In the genomic region with DNA sequence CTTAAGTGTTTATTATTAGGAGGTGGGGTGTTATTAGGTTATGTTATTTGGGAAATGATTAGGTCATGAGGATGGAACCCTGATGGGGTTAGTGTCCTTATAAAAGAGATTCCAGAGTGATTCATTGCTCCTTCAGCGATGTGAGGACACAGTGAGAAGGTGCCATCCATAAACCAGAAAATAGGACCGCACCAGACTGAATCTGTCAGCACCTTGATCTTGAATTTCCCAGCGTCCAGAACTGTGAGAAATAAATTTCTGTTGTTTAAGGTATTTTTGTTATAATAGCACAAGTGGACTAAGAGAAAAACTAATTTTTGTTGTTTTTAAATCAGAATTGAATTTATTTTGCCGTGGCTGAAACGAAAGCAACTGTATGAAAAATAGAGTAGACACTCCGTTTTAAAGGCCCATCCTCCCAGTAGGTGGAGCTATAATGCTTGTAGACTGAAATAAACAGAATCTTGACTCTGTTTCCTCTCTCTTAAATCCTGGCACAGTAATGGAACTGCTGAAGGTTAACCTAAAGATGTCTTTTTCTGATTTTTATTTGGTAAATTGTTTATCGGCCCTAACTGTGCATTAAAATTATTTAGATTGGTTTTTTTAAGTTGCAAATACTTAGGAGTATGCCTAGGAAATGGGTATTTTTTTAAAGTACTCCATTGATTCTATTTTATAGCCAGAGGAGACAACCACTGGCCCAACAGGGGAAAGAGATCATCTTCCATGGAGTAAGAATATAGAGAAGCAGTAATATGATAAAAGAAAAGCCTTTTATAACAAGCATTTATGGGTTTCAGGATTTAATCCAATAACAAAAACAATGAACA, we compare ENCODE assay signal across 8 cellular contexts.
DNase-seq lines count a peak whose midpoint lies in the region; ATAC-seq and TF ChIP-seq lines count a peak whose summit lies in the region.

No MANE protein-coding gene starts in this region.

- no peaks in the 10 kb centered on the region for H3K9me3 Mint-ChIP-seq in type B pancreatic cell

- peak; percentile 29 for DNase-seq in activated CD4-positive, alpha-beta T cell treated with anti-CD3 and anti-CD28 coated beads for 48 hours
- no peak for DNase-seq in activated CD4-positive, alpha-beta T cell treated with anti-CD3 and anti-CD28 coated beads, Interleukin-2, amount 50 U/mL, for 1 hour
- DNase-seq in Jurkat, Clone E6-1 (ENCODE audit: low read depth, low spot score) = peak; percentile 47
- peak; percentile 47 to 60 for DNase-seq in SJSA1 (ENCODE audit: low read depth in 1 of 2, low spot score in 2 of 2)
- DNase-seq in dedifferentiated amniotic fluid mesenchymal stem cell (ENCODE audit: extremely low spot score) = peak; percentile 84
- peak; percentile 72 for DNase-seq in medulla oblongata (ENCODE audit: extremely low spot score)
- DNase-seq in type B pancreatic cell (ENCODE audit: extremely low spot score, unreplicated experiment) = no peak

- H3K27me3 ChIP-seq in SJSA1 (replicated peaks) = no peaks in the 10 kb centered on the region

- peak; percentile 94 for ATAC-seq in GM21717 (IDR thresholded peaks at IDR 0.05; ENCODE audit: unreplicated experiment)

- peaks cover 11% of the 10 kb centered on the region for H3K4me1 Mint-ChIP-seq in type B pancreatic cell (ENCODE audit: unreplicated experiment)

- H3K27ac Mint-ChIP-seq in type B pancreatic cell = no peak overlapping the region

- H3K27me3 Mint-ChIP-seq in type B pancreatic cell = no peaks in the 10 kb centered on the region

- no peak overlapping the region for H3K27ac ChIP-seq in SJSA1

- peak overlapping the region; percentile 29 for H3K4me3 ChIP-seq in Jurkat, Clone E6-1 (ENCODE audit: low read length)
- H3K4me3 ChIP-seq in SJSA1 = peak overlapping the region; percentile 35

- no peaks in the 10 kb centered on the region for H3K9me3 ChIP-seq in SJSA1 (replicated peaks)

- no peaks in the 10 kb centered on the region for H3K4me1 ChIP-seq in SJSA1 (replicated peaks)

- H3K36me3 ChIP-seq in SJSA1 = no peaks in the 10 kb centered on the region

- H3K4me3 Mint-ChIP-seq in type B pancreatic cell = peak overlapping the region; percentile 79

- peak; percentile 74 for TF ChIP-seq CTCF in type B pancreatic cell (conservative IDR thresholded peaks at IDR 0.05)

- no peaks in the 10 kb centered on the region for H3K36me3 Mint-ChIP-seq in type B pancreatic cell

Comparison
In these comparisons a context has a peak if more than half of its experiments do, and no peak if none do; other contexts are left out.
1. DNase-seq: peak in activated CD4-positive, alpha-beta T cell treated with anti-CD3 and anti-CD28 coated beads for 48 hours (single experiment), Jurkat, Clone E6-1 (single experiment), SJSA1 (2 of 2), dedifferentiated amniotic fluid mesenchymal stem cell (single experiment) and medulla oblongata (single experiment); none in activated CD4-positive, alpha-beta T cell treated with anti-CD3 and anti-CD28 coated beads, Interleukin-2, amount 50 U/mL, for 1 hour (single experiment) and type B pancreatic cell (single experiment).